In genomic region chr1:54385727-54386022, GRCh38 we compare ENCODE assay signal across 17 cellular contexts. TPM values are rescaled to one million over a fixed set of nuclear protein-coding genes. Genes with fewer than 3 reads are reported as not detected.
A peak's percentile ranks its signal among the peaks of the same experiment; 100 is the strongest.
DNase-seq lines count a peak whose midpoint lies in the region; ATAC-seq lines count a peak whose summit lies in the region.
"Had no signal": no experiment of that assay in that cellular context is flagged by ENCODE, and none has a peak within 500 bp of the region (broad histone marks: within the 10 kb centered on the region; RNA-seq: fewer than 3 reads in every experiment).

No MANE protein-coding gene starts in this region.

- H3K36me3 Mint-ChIP-seq in stimulated activated naive CD8-positive, alpha-beta T cell treated with anti-CD3 and anti-CD28 coated beads, Interleukin-15, Interleukin-2, amounts not matched to agents 100 ng/mL and 50 ng/mL, for 24 hours (ENCODE audit: low read depth), result peaks cover 19% of the 10 kb centered on the region
- peaks cover 61% of the 10 kb centered on the region for H3K36me3 Mint-ChIP-seq in dendritic cell treated with granulocyte-macrophage colony-stimulating factor and Interleukin-4, amounts not matched to agents 40 ng/mL and 50 ng/mL, for 4 days (ENCODE audit: low read depth)
- no peaks in the 10 kb centered on the region for H3K36me3 Mint-ChIP-seq in natural killer cell treated with Interleukin-12 subunit alpha and Interleukin-12 subunit beta and Interleukin-15 and Interleukin-18, amount 100 ng/mL, for 72 hours

- intact Hi-C loops in dendritic cell treated with granulocyte-macrophage colony-stimulating factor and Interleukin-4, amounts not matched to agents 40 ng/mL and 50 ng/mL, for 4 days (cut with micrococcal nuclease), result no loop called here

- H3K27me3 Mint-ChIP-seq in stimulated activated naive CD8-positive, alpha-beta T cell treated with anti-CD3 and anti-CD28 coated beads, Interleukin-15, Interleukin-2, amounts not matched to agents 100 ng/mL and 50 ng/mL, for 24 hours, result no peaks in the 10 kb centered on the region
- no peaks in the 10 kb centered on the region for H3K27me3 Mint-ChIP-seq in stimulated activated naive CD8-positive, alpha-beta T cell treated with anti-CD3 and anti-CD28 coated beads, Interleukin-15, amount 100 ng/mL, for 72 hours
- H3K27me3 Mint-ChIP-seq in dendritic cell treated with granulocyte-macrophage colony-stimulating factor and Interleukin-4, amounts not matched to agents 40 ng/mL and 50 ng/mL, for 4 days, result no peaks in the 10 kb centered on the region
- H3K27me3 Mint-ChIP-seq in natural killer cell treated with Interleukin-12 subunit alpha and Interleukin-12 subunit beta and Interleukin-15 and Interleukin-18, amount 100 ng/mL, for 72 hours, result no peaks in the 10 kb centered on the region
- H3K27me3 Mint-ChIP-seq: T-cell had no signal

- ATAC-seq in stimulated activated naive CD8-positive, alpha-beta T cell treated with anti-CD3 and anti-CD28 coated beads, Interleukin-15, amount 100 ng/mL, for 72 hours, result no peak
- ATAC-seq in natural killer cell treated with Interleukin-12 subunit alpha and Interleukin-12 subunit beta and Interleukin-15 and Interleukin-18, amount 100 ng/mL, for 72 hours, result no peak
- ATAC-seq in GM18519 (IDR thresholded peaks at IDR 0.05; ENCODE audit: low FRiP score, unreplicated experiment) (no peak), HG03025 (IDR thresholded peaks at IDR 0.05; ENCODE audit: low FRiP score, unreplicated experiment) (no peak)
- ATAC-seq: stimulated activated naive CD8-positive, alpha-beta T cell treated with anti-CD3 and anti-CD28 coated beads, Interleukin-15, Interleukin-2, amounts not matched to agents 100 U/mL and 50 U/mL, for 24 hours; T-cell had no signal

- no peak for DNase-seq in stimulated activated naive CD8-positive, alpha-beta T cell treated with anti-CD3 and anti-CD28 coated beads, Interleukin-15, amount 100 ng/mL, for 72 hours
- DNase-seq in natural killer cell treated with Interleukin-12 subunit alpha and Interleukin-12 subunit beta and Interleukin-15 and Interleukin-18, amount 100 ng/mL, for 72 hours (ENCODE audit: low spot score), result no peak
- no peak for DNase-seq in effector CD8-positive, alpha-beta T cell (lab: John Stamatoyannopoulos, UW)
- no peak for DNase-seq in dedifferentiated amniotic fluid mesenchymal stem cell (ENCODE audit: extremely low spot score)
- DNase-seq: activated gamma-delta T cell; anterior cingulate cortex; Calu3; dermis blood vessel endothelial cell; kidney glomerular epithelial cell; NCI-H1417; NCI-H2171 treated with DMSO at 0.1 percent for 48 hours; stimulated activated naive CD8-positive, alpha-beta T cell treated with anti-CD3 and anti-CD28 coated beads, Interleukin-15, Interleukin-2, amounts not matched to agents 100 U/mL and 50 U/mL, for 24 hours; T-cell had no signal

- H3K27ac Mint-ChIP-seq in stimulated activated naive CD8-positive, alpha-beta T cell treated with anti-CD3 and anti-CD28 coated beads, Interleukin-15, Interleukin-2, amounts not matched to agents 100 ng/mL and 50 ng/mL, for 24 hours, result peak overlapping the region; percentile 3
- H3K27ac Mint-ChIP-seq in stimulated activated naive CD8-positive, alpha-beta T cell treated with anti-CD3 and anti-CD28 coated beads, Interleukin-15, amount 100 ng/mL, for 72 hours, result no peak overlapping the region
- H3K27ac Mint-ChIP-seq in dendritic cell treated with granulocyte-macrophage colony-stimulating factor and Interleukin-4, amounts not matched to agents 40 ng/mL and 50 ng/mL, for 4 days, result peak overlapping the region; percentile 18
- H3K27ac Mint-ChIP-seq in natural killer cell treated with Interleukin-12 subunit alpha and Interleukin-12 subunit beta and Interleukin-15 and Interleukin-18, amount 100 ng/mL, for 72 hours, result peak overlapping the region; percentile 0 to 31

- no peak overlapping the region for H3K4me3 Mint-ChIP-seq in stimulated activated naive CD8-positive, alpha-beta T cell treated with anti-CD3 and anti-CD28 coated beads, Interleukin-15, Interleukin-2, amounts not matched to agents 100 ng/mL and 50 ng/mL, for 24 hours
- no peak overlapping the region for H3K4me3 Mint-ChIP-seq in stimulated activated naive CD8-positive, alpha-beta T cell treated with anti-CD3 and anti-CD28 coated beads, Interleukin-15, amount 100 ng/mL, for 72 hours
- no peak overlapping the region for H3K4me3 Mint-ChIP-seq in dendritic cell treated with granulocyte-macrophage colony-stimulating factor and Interleukin-4, amounts not matched to agents 40 ng/mL and 50 ng/mL, for 4 days
- H3K4me3 Mint-ChIP-seq in natural killer cell treated with Interleukin-12 subunit alpha and Interleukin-12 subunit beta and Interleukin-15 and Interleukin-18, amount 100 ng/mL, for 72 hours, result no peak overlapping the region
- H3K4me3 Mint-ChIP-seq: T-cell had no signal

- peaks cover 30% of the 10 kb centered on the region for H3K4me1 Mint-ChIP-seq in stimulated activated naive CD8-positive, alpha-beta T cell treated with anti-CD3 and anti-CD28 coated beads, Interleukin-15, Interleukin-2, amounts not matched to agents 100 ng/mL and 50 ng/mL, for 24 hours (ENCODE audit: low read depth)
- peaks cover 73% of the 10 kb centered on the region for H3K4me1 Mint-ChIP-seq in stimulated activated naive CD8-positive, alpha-beta T cell treated with anti-CD3 and anti-CD28 coated beads, Interleukin-15, amount 100 ng/mL, for 72 hours
- H3K4me1 Mint-ChIP-seq in dendritic cell treated with granulocyte-macrophage colony-stimulating factor and Interleukin-4, amounts not matched to agents 40 ng/mL and 50 ng/mL, for 4 days (ENCODE audit: low read depth), result peaks cover 19% of the 10 kb centered on the region
- peaks cover 28 to 57% of the 10 kb centered on the region in 2 donors for H3K4me1 Mint-ChIP-seq in natural killer cell treated with Interleukin-12 subunit alpha and Interleukin-12 subunit beta and Interleukin-15 and Interleukin-18, amount 100 ng/mL, for 72 hours (ENCODE audit: low read depth in 2 of 2)

- no peaks in the 10 kb centered on the region for H3K9me3 Mint-ChIP-seq in stimulated activated naive CD8-positive, alpha-beta T cell treated with anti-CD3 and anti-CD28 coated beads, Interleukin-15, Interleukin-2, amounts not matched to agents 100 ng/mL and 50 ng/mL, for 24 hours
- H3K9me3 Mint-ChIP-seq in stimulated activated naive CD8-positive, alpha-beta T cell treated with anti-CD3 and anti-CD28 coated beads, Interleukin-15, amount 100 ng/mL, for 72 hours, result no peaks in the 10 kb centered on the region
- no peaks in the 10 kb centered on the region for H3K9me3 Mint-ChIP-seq in dendritic cell treated with granulocyte-macrophage colony-stimulating factor and Interleukin-4, amounts not matched to agents 40 ng/mL and 50 ng/mL, for 4 days
- H3K9me3 Mint-ChIP-seq in natural killer cell treated with Interleukin-12 subunit alpha and Interleukin-12 subunit beta and Interleukin-15 and Interleukin-18, amount 100 ng/mL, for 72 hours, result no peaks in the 10 kb centered on the region
- H3K9me3 Mint-ChIP-seq: T-cell had no signal

RNA-seq across cellular contexts. Expression of gene SSBP3, which starts 20.5 kb away (rescaled TPM):
- total RNA-seq in natural killer cell treated with Interleukin-12 subunit alpha and Interleukin-12 subunit beta and Interleukin-15 and Interleukin-18, amount 100 ng/mL, for 72 hours, result 10 to 100 TPM; 59.0 to 92.1 TPM

Comparison
In these comparisons a context has a peak if more than half of its experiments do, and no peak if none do; other contexts are left out.
1. H3K27ac Mint-ChIP-seq: peak in stimulated activated naive CD8-positive, alpha-beta T cell treated with anti-CD3 and anti-CD28 coated beads, Interleukin-15, Interleukin-2, amounts not matched to agents 100 ng/mL and 50 ng/mL, for 24 hours (single experiment), dendritic cell treated with granulocyte-macrophage colony-stimulating factor and Interleukin-4, amounts not matched to agents 40 ng/mL and 50 ng/mL, for 4 days (single experiment) and natural killer cell treated with Interleukin-12 subunit alpha and Interleukin-12 subunit beta and Interleukin-15 and Interleukin-18, amount 100 ng/mL, for 72 hours (2 of 2); none in stimulated activated naive CD8-positive, alpha-beta T cell treated with anti-CD3 and anti-CD28 coated beads, Interleukin-15, amount 100 ng/mL, for 72 hours (0 of 2).